8 cellular contexts compared by ENCODE assay signal in genomic region chr4:9691221-9692065, GRCh38.
DNase-seq lines count a peak whose midpoint lies in the region; ATAC-seq lines count a peak whose summit lies in the region.

No MANE protein-coding gene starts in this region.

- no peaks in the 10 kb centered on the region for H3K36me3 ChIP-seq in effector memory CD4-positive, alpha-beta T cell (ENCODE audit: control insufficient read depth, insufficient read depth, low read length)

- peak overlapping the region; percentile 67 for H3K27ac ChIP-seq in effector memory CD4-positive, alpha-beta T cell (ENCODE audit: insufficient read depth, low read length, poor library complexity, severe bottlenecking)

- peak overlapping the region; percentile 68 for H3K4me3 ChIP-seq in effector memory CD4-positive, alpha-beta T cell (ENCODE audit: insufficient read depth, low read depth, low read length, poor library complexity, severe bottlenecking)

- H3K9me3 ChIP-seq in effector memory CD4-positive, alpha-beta T cell (ENCODE audit: control insufficient read depth, low read length) = no peaks in the 10 kb centered on the region

- H3K27me3 ChIP-seq in effector memory CD4-positive, alpha-beta T cell (replicated peaks; ENCODE audit: control insufficient read depth, insufficient read depth, low read length, poor library complexity, severe bottlenecking) = no peaks in the 10 kb centered on the region

- H3K4me1 ChIP-seq in effector memory CD4-positive, alpha-beta T cell (ENCODE audit: control insufficient read depth, insufficient read depth, low read length, poor library complexity, severe bottlenecking) = peaks cover 4% of the 10 kb centered on the region

- peak; percentile 90 for DNase-seq in AG08395 (ENCODE audit: low spot score)
- DNase-seq in NCI-H526 treated with DMSO at 0.1 percent for 48 hours (lab: John Stamatoyannopoulos, UW) = peak; percentile 35
- DNase-seq in activated CD8-positive, alpha-beta memory T cell treated with anti-CD3 and anti-CD28 coated beads for 24 hours = peak; percentile 94
- peak; percentile 86 to 87 (median 86) for DNase-seq in effector memory CD4-positive, alpha-beta T cell
- peak; percentile 83 to 92 for DNase-seq in lung microvascular endothelial cell (ENCODE audit: low read depth in 2 of 2)
- peak; percentile 69 to 80 (median 75) for DNase-seq in stimulated activated CD4-positive, alpha-beta T cell treated with anti-CD3 and anti-CD28 coated beads, TNF-alpha, amount 100 ng/mL, for 1 hour (ENCODE audit: low read depth in 3 of 3, low spot score in 1 of 3)

- ATAC-seq in GM19043 (IDR thresholded peaks at IDR 0.05; ENCODE audit: low read depth, unreplicated experiment) (peak; percentile 100), HG03378 (IDR thresholded peaks at IDR 0.05; ENCODE audit: unreplicated experiment) (peak; percentile 100)

Comparison
In these comparisons a context has a peak if more than half of its experiments do, and no peak if none do; other contexts are left out.
1. Peak in every context shown above with its lines: DNase-seq, ATAC-seq, H3K4me3 ChIP-seq and H3K27ac ChIP-seq.
2. DNase-seq: peak in every context shown above with its lines; median percentile 94 in activated CD8-positive, alpha-beta memory T cell treated with anti-CD3 and anti-CD28 coated beads for 24 hours; 90 in AG08395; 88 in lung microvascular endothelial cell; 86 in effector memory CD4-positive, alpha-beta T cell; 75 in stimulated activated CD4-positive, alpha-beta T cell treated with anti-CD3 and anti-CD28 coated beads, TNF-alpha, amount 100 ng/mL, for 1 hour; 35 in NCI-H526 treated with DMSO at 0.1 percent for 48 hours.